Comparison of ENCODE assay signal across 21 cellular contexts in the genomic region with DNA sequence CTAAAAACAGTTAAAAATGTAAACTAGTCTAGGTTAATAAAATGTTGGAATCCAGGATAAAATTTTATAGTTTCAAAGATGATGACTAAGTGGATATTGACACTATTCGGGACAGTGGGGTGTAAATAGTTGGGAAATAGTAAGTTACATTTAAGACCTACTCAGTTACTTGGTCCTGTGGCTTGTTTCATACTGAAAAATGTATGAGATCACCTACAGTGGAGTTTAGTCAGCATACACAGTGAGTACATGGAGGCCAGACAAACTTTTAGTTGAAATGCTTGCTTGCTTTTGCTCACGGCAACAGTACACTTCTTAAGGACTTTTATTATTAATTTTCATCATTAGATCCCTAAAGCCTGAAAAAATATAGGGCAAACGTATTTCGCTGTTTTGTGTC. TPM values are rescaled to one million over a fixed set of nuclear protein-coding genes. Genes with fewer than 3 reads are reported as not detected.
DNase-seq lines count a peak whose midpoint lies in the region; ATAC-seq, FAIRE-seq and TF ChIP-seq lines count a peak whose summit lies in the region.
"Had no signal": no experiment of that assay in that cellular context is flagged by ENCODE, and none has a peak within 500 bp of the region (broad histone marks: within the 10 kb centered on the region; RNA-seq: fewer than 3 reads in every experiment).

No MANE protein-coding gene starts in this region.

- H3K27me3 Mint-ChIP-seq in CD4-positive, CD25-positive, alpha-beta regulatory T cell: no peaks in the 10 kb centered on the region
- H3K27me3 Mint-ChIP-seq in activated naive CD8-positive, alpha-beta T cell: no peaks in the 10 kb centered on the region
- peaks cover 0 to 1% (median 0%) of the 10 kb centered on the region in 3 donors for H3K27me3 Mint-ChIP-seq in immature natural killer cell (ENCODE audit: low read depth in 3 of 3)

- peaks cover 42 to 46% (median 43%) of the 10 kb centered on the region in 4 donors for H3K4me1 Mint-ChIP-seq in CD4-positive, CD25-positive, alpha-beta regulatory T cell
- H3K4me1 Mint-ChIP-seq in activated naive CD8-positive, alpha-beta T cell (ENCODE audit: low read depth): peaks cover 30% of the 10 kb centered on the region
- peaks cover 39 to 52% of the 10 kb centered on the region in 2 donors for H3K4me1 Mint-ChIP-seq in immature natural killer cell
- H3K4me1 Mint-ChIP-seq: H9 had no signal

- no peaks in the 10 kb centered on the region for H3K27me3 ChIP-seq in CD4-positive, CD25-positive, alpha-beta regulatory T cell (ENCODE audit: control insufficient read depth, insufficient read depth, low read length)
- H3K27me3 ChIP-seq: ovary, right lobe of liver, upper lobe of left lung had no signal

- H3K9me3 Mint-ChIP-seq in CD4-positive, CD25-positive, alpha-beta regulatory T cell: no peaks in the 10 kb centered on the region
- H3K9me3 Mint-ChIP-seq in activated naive CD8-positive, alpha-beta T cell (ENCODE audit: low read depth): no peaks in the 10 kb centered on the region
- H3K9me3 Mint-ChIP-seq in immature natural killer cell: no peaks in the 10 kb centered on the region
- H3K9me3 Mint-ChIP-seq: activated T-helper 2 cell treated with anti-CD3 and anti-CD28 coated beads, Interferon-gamma antibody, Interleukin-2, Interleukin-4, amounts not matched to agents 10 μg/mL and 5 μg/mL and 100 μg/mL, durations not matched to agents 14 hours and 24 hours and 36 hours; CD14-positive monocyte; H9 had no signal

- no peaks in the 10 kb centered on the region for H3K9me3 ChIP-seq in CD4-positive, CD25-positive, alpha-beta regulatory T cell (ENCODE audit: control insufficient read depth in 2 of 2, low read length in 2 of 2)
- H3K9me3 ChIP-seq: ovary, right lobe of liver, upper lobe of left lung had no signal

- no peak for TF ChIP-seq POLR2A in H54 (IDR thresholded peaks at IDR 0.05; ENCODE audit: low read depth, low read length)

- H3K36me3 Mint-ChIP-seq in CD4-positive, CD25-positive, alpha-beta regulatory T cell: peaks cover 63% of the 10 kb centered on the region
- H3K36me3 Mint-ChIP-seq in activated naive CD8-positive, alpha-beta T cell: peaks cover 12% of the 10 kb centered on the region
- peaks cover 27 to 61% (median 60%) of the 10 kb centered on the region in 3 donors for H3K36me3 Mint-ChIP-seq in immature natural killer cell

- H3K27ac Mint-ChIP-seq in CD4-positive, CD25-positive, alpha-beta regulatory T cell: peak overlapping the region; percentile 30 to 37 (median 34)
- peak overlapping the region; percentile 83 for H3K27ac Mint-ChIP-seq in activated naive CD8-positive, alpha-beta T cell
- H3K27ac Mint-ChIP-seq in immature natural killer cell: peak overlapping the region in 5 of 6 donors; percentile 29 to 81 (median 57)
- H3K27ac Mint-ChIP-seq: activated T-helper 2 cell treated with anti-CD3 and anti-CD28 coated beads, Interferon-gamma antibody, Interleukin-2, Interleukin-4, amounts not matched to agents 10 μg/mL and 5 μg/mL and 100 μg/mL, durations not matched to agents 14 hours and 24 hours and 36 hours had no signal

- peak overlapping the region; percentile 19 for H3K27ac ChIP-seq in CD4-positive, CD25-positive, alpha-beta regulatory T cell (ENCODE audit: insufficient read depth, low read length, poor library complexity, severe bottlenecking)
- H3K27ac ChIP-seq: coronary artery, ovary, right lobe of liver, upper lobe of left lung had no signal

- FAIRE-seq in H54 (lab: Jason Lieb, UNC): peak; percentile 57

- peaks cover 15% of the 10 kb centered on the region for H3K4me1 ChIP-seq in CD4-positive, CD25-positive, alpha-beta regulatory T cell (ENCODE audit: control insufficient read depth, insufficient read depth, low read length, poor library complexity, severe bottlenecking)
- H3K4me1 ChIP-seq: right lobe of liver, upper lobe of left lung had no signal

- peaks cover 90% of the 10 kb centered on the region for H3K36me3 ChIP-seq in CD4-positive, CD25-positive, alpha-beta regulatory T cell (ENCODE audit: control insufficient read depth, insufficient read depth, low read length)

- H3K4me3 Mint-ChIP-seq in CD4-positive, CD25-positive, alpha-beta regulatory T cell: no peak overlapping the region
- H3K4me3 Mint-ChIP-seq in activated naive CD8-positive, alpha-beta T cell: no peak overlapping the region
- H3K4me3 Mint-ChIP-seq in immature natural killer cell: no peak overlapping the region
- H3K4me3 Mint-ChIP-seq: CD14-positive monocyte, H9 had no signal

- H3K4me3 ChIP-seq in CD4-positive, CD25-positive, alpha-beta regulatory T cell (ENCODE audit: low read depth, low read length): no peak overlapping the region
- H3K4me3 ChIP-seq: coronary artery, ovary, right lobe of liver, upper lobe of left lung had no signal

- ATAC-seq in CD4-positive, CD25-positive, alpha-beta regulatory T cell (ENCODE audit: low read depth in 2 of 2): no peak
- ATAC-seq in GM18519 (IDR thresholded peaks at IDR 0.05; ENCODE audit: low FRiP score, unreplicated experiment): no peak
- ATAC-seq: left colon, right lobe of liver had no signal

- no peak for DNase-seq in CD4-positive, CD25-positive, alpha-beta regulatory T cell
- DNase-seq in H54 (ENCODE audit: insufficient read length, low spot score) (no peak), immature natural killer cell (no peak), NCI-H82 (lab: John Stamatoyannopoulos, UW) (no peak), NCI-H2081 (lab: John Stamatoyannopoulos, UW) (no peak)
- DNase-seq: activated CD4-positive, CD25-positive, alpha-beta regulatory T cell treated with anti-CD3 and anti-CD28 coated beads, Interleukin-2, amount 50 U/mL, for 72 hours; DMS153; H9; left colon; mesendoderm; NCI-H146; ovary; right lobe of liver; upper lobe of left lung had no signal

RNA-seq across cellular contexts. Expression of a gene that starts 16.1 kb away (rescaled TPM):
- total RNA-seq in CD4-positive, CD25-positive, alpha-beta regulatory T cell: 378 TPM
- polyA plus RNA-seq in CD4-positive, CD25-positive, alpha-beta regulatory T cell: 100 to 1,000 TPM; 233 to 336 (median 250) TPM
- polyA plus RNA-seq in immature natural killer cell: 100 to 1,000 TPM; 148 to 196 (median 166) TPM

RNA-seq across cellular contexts. Expression of a gene that starts 20.8 kb away (rescaled TPM):
- 15.2 TPM for total RNA-seq in CD4-positive, CD25-positive, alpha-beta regulatory T cell
- 1 to 10 TPM; 6.0 to 7.7 (median 7.5) TPM for polyA plus RNA-seq in CD4-positive, CD25-positive, alpha-beta regulatory T cell
- polyA plus RNA-seq in immature natural killer cell: 10 to 100 TPM in 2 of 3 donors, 1 to 10 TPM in 1; 8.9 to 19.8 (median 14.6) TPM

RNA-seq across cellular contexts. Expression of a gene that starts 30.6 kb away (rescaled TPM):
- total RNA-seq in CD4-positive, CD25-positive, alpha-beta regulatory T cell: not detected
- under 1 TPM in 1 of 4 donors, not detected in 3; 0.09 TPM for polyA plus RNA-seq in CD4-positive, CD25-positive, alpha-beta regulatory T cell
- polyA plus RNA-seq in immature natural killer cell: under 1 TPM in 1 of 3 donors, not detected in 2; 0.28 TPM
- total RNA-seq: activated T-helper 2 cell treated with anti-CD3 and anti-CD28 coated beads, Interferon-gamma antibody, Interleukin-2, Interleukin-4, amounts not matched to agents 10 μg/mL and 5 μg/mL and 100 μg/mL, durations not matched to agents 14 hours and 24 hours and 36 hours; G401; H9; left colon had no signal
- polyA plus RNA-seq: AG04450, CD14-positive monocyte, ovary had no signal

RNA-seq across cellular contexts. Expression of a gene that starts 48.4 kb away (rescaled TPM):
- total RNA-seq in CD4-positive, CD25-positive, alpha-beta regulatory T cell: 1.6 TPM
- polyA plus RNA-seq in CD4-positive, CD25-positive, alpha-beta regulatory T cell: 1 to 10 TPM in 2 of 4 donors, under 1 TPM in 1, not detected in 1; 0.79 to 2.7 (median 1.3) TPM
- polyA plus RNA-seq in immature natural killer cell: not detected
- total RNA-seq: activated T-helper 2 cell treated with anti-CD3 and anti-CD28 coated beads, Interferon-gamma antibody, Interleukin-2, Interleukin-4, amounts not matched to agents 10 μg/mL and 5 μg/mL and 100 μg/mL, durations not matched to agents 14 hours and 24 hours and 36 hours; G401; H9; left colon; right lobe of liver had no signal
- polyA plus RNA-seq: AG04450 had no signal
